In genomic region chr2:157725856-157726255, GRCh38 we compare ENCODE assay signal across 28 cellular contexts.
A peak's percentile ranks its signal among the peaks of the same experiment; 100 is the strongest.
DNase-seq lines count a peak whose midpoint lies in the region; ATAC-seq and TF ChIP-seq lines count a peak whose summit lies in the region.
"Had no signal": no experiment of that assay in that cellular context is flagged by ENCODE, and none has a peak within 500 bp of the region (broad histone marks: within the 10 kb centered on the region; RNA-seq: fewer than 3 reads in every experiment).

No MANE protein-coding gene starts in this region.

- TF ChIP-seq CTCF in DND-41 (IDR thresholded peaks at IDR 0.05; ENCODE audit: borderline replicate concordance, extremely low read depth, low read length, poor library complexity, severe bottlenecking) (no peak), osteocyte (IDR thresholded peaks at IDR 0.05) (no peak)

- no peak overlapping the region for H2AFZ ChIP-seq in DND-41 (ENCODE audit: low read depth, low read length)
- H2AFZ ChIP-seq: parathyroid adenoma had no signal

- peaks cover 42% of the 10 kb centered on the region for H3K9me3 Mint-ChIP-seq in osteocyte (ENCODE audit: unreplicated experiment)

- no peak overlapping the region for H3K4me3 ChIP-seq in DND-41 (ENCODE audit: low read depth in 1 of 2, low read length in 2 of 2)
- H3K4me3 ChIP-seq: dorsolateral prefrontal cortex, SK-N-MC, smooth muscle cell, thoracic aorta had no signal

- H3K4me2 ChIP-seq in DND-41 (ENCODE audit: insufficient read depth, low read length) = no peak overlapping the region
- H3K4me2 ChIP-seq: smooth muscle cell had no signal

- no peak overlapping the region for H3K27ac ChIP-seq in DND-41 (ENCODE audit: low read length)
- H3K27ac ChIP-seq: dorsolateral prefrontal cortex, parathyroid adenoma, SK-N-MC, thoracic aorta had no signal

- H3K4me1 ChIP-seq in DND-41 (ENCODE audit: insufficient read depth, low read length) = no peaks in the 10 kb centered on the region
- H3K4me1 ChIP-seq: BE2C, parathyroid adenoma had no signal

- ATAC-seq in DND-41 (ENCODE audit: insufficient read depth, low read depth) (peak; percentile 61; the same call in 2 of the 3 replicates), GM19397 (IDR thresholded peaks at IDR 0.05; ENCODE audit: unreplicated experiment) (no peak)
- ATAC-seq: activated T-cell treated with anti-CD3 and anti-CD28 coated beads, Interleukin-2, amount 50 U/mL, for 4 hours; CD8-positive, alpha-beta T cell; stimulated activated naive CD8-positive, alpha-beta T cell treated with anti-CD3 and anti-CD28 coated beads, Interleukin-15, amount 100 ng/mL, for 72 hours; WTC11 had no signal

- H3K36me3 Mint-ChIP-seq in osteocyte (ENCODE audit: unreplicated experiment) = peaks cover 61% of the 10 kb centered on the region

- peaks cover 18% of the 10 kb centered on the region for H3K9me3 ChIP-seq in DND-41 (ENCODE audit: insufficient read depth, low read length, severe bottlenecking)
- H3K9me3 ChIP-seq: BE2C had no signal

- no peaks in the 10 kb centered on the region for H3K36me3 ChIP-seq in DND-41 (ENCODE audit: insufficient read depth, low read length)
- H3K36me3 ChIP-seq: BE2C, thoracic aorta had no signal

- H3K4me1 Mint-ChIP-seq in osteocyte (ENCODE audit: unreplicated experiment) = peaks cover 19% of the 10 kb centered on the region
- H3K4me1 Mint-ChIP-seq: activated CD4-positive, alpha-beta T cell treated with anti-CD3 and anti-CD28 coated beads, Interleukin-2, amount 10 ng/mL, durations not matched to agents 7 days and 5 days; stimulated activated naive CD8-positive, alpha-beta T cell treated with anti-CD3 and anti-CD28 coated beads, Interleukin-15, amount 100 ng/mL, for 72 hours; WTC11 had no signal

- in situ Hi-C loops in SK-MEL-5 (cut with HindIII; ENCODE audit: low pct_unique_long_range_greater_than_20kb, low sequenced_read_pairs) = no loop called here

- no peak overlapping the region for H3K4me3 Mint-ChIP-seq in osteocyte (ENCODE audit: unreplicated experiment)
- H3K4me3 Mint-ChIP-seq: activated CD4-positive, alpha-beta T cell treated with anti-CD3 and anti-CD28 coated beads, Interleukin-2, amount 10 ng/mL, durations not matched to agents 7 days and 5 days; activated naive CD8-positive, alpha-beta T cell treated with anti-CD3 and anti-CD28 coated beads, Interleukin-2, amount 10 ng/mL, durations not matched to agents 7 days and 5 days; activated T-cell treated with anti-CD3 and anti-CD28 coated beads, Interleukin-2, amount 50 U/mL, for 4 hours; CD8-positive, alpha-beta T cell; stimulated activated naive CD8-positive, alpha-beta T cell treated with anti-CD3 and anti-CD28 coated beads, Interleukin-15, amount 100 ng/mL, for 72 hours; WTC11 had no signal

- DNase-seq in DND-41 (no peak), SK-MEL-5 (ENCODE audit: low read depth, low spot score) (peak; percentile 69), epidermal melanocyte (ENCODE audit: insufficient read length, low spot score) (peak; percentile 44), osteocyte (ENCODE audit: extremely low spot score, unreplicated experiment) (no peak), OCI-M2 (lab: John Stamatoyannopoulos, UW; ENCODE audit: unreplicated experiment) (no peak), NCI-H2196 (lab: John Stamatoyannopoulos, UW; ENCODE audit: unreplicated experiment) (no peak)
- DNase-seq: activated CD4-positive, alpha-beta T cell treated with anti-CD3 and anti-CD28 coated beads, Interleukin-2, amount 10 ng/mL, durations not matched to agents 7 days and 5 days; activated gamma-delta T cell; activated naive CD8-positive, alpha-beta T cell treated with anti-CD3 and anti-CD28 coated beads, Interleukin-2, amount 10 ng/mL, durations not matched to agents 7 days and 5 days; activated T-cell treated with anti-CD3 and anti-CD28 coated beads, Interleukin-2, amount 50 U/mL, for 4 hours; BE2C; CD8-positive, alpha-beta T cell; DMS 273 treated with DMSO at 0.1 percent for 48 hours; dorsolateral prefrontal cortex; H7; hypothalamus; Kasumi-1; NCI-H2107; NCI-H510A; retina; stimulated activated CD4-positive, alpha-beta T cell treated with anti-CD3 and anti-CD28 coated beads, Interleukin-1b, Interleukin-23, amount 100 ng/mL, for 48 hours; stimulated activated naive CD8-positive, alpha-beta T cell treated with anti-CD3 and anti-CD28 coated beads, Interleukin-15, amount 100 ng/mL, for 72 hours had no signal

- no peaks in the 10 kb centered on the region for H4K20me1 ChIP-seq in DND-41 (ENCODE audit: insufficient read depth, low read length)

- no peaks in the 10 kb centered on the region for H3K27me3 Mint-ChIP-seq in osteocyte (ENCODE audit: unreplicated experiment)
- H3K27me3 Mint-ChIP-seq: activated CD4-positive, alpha-beta T cell treated with anti-CD3 and anti-CD28 coated beads, Interleukin-2, amount 10 ng/mL, durations not matched to agents 7 days and 5 days; activated naive CD8-positive, alpha-beta T cell treated with anti-CD3 and anti-CD28 coated beads, Interleukin-2, amount 10 ng/mL, durations not matched to agents 7 days and 5 days; stimulated activated naive CD8-positive, alpha-beta T cell treated with anti-CD3 and anti-CD28 coated beads, Interleukin-15, amount 100 ng/mL, for 72 hours had no signal

- H3K27me3 ChIP-seq in DND-41 (ENCODE audit: insufficient read depth, low read length, poor library complexity) = no peaks in the 10 kb centered on the region
- H3K27me3 ChIP-seq: BE2C, dorsolateral prefrontal cortex had no signal

- no peak overlapping the region for H3K9ac ChIP-seq in DND-41 (ENCODE audit: low read depth, low read length)
- H3K9ac ChIP-seq: parathyroid adenoma had no signal

- H3K27ac Mint-ChIP-seq in osteocyte (ENCODE audit: unreplicated experiment) = peak overlapping the region; percentile 58
- H3K27ac Mint-ChIP-seq: activated CD4-positive, alpha-beta T cell treated with anti-CD3 and anti-CD28 coated beads, Interleukin-2, amount 10 ng/mL, durations not matched to agents 7 days and 5 days; activated naive CD8-positive, alpha-beta T cell treated with anti-CD3 and anti-CD28 coated beads, Interleukin-2, amount 10 ng/mL, durations not matched to agents 7 days and 5 days; CD8-positive, alpha-beta T cell; stimulated activated naive CD8-positive, alpha-beta T cell treated with anti-CD3 and anti-CD28 coated beads, Interleukin-15, amount 100 ng/mL, for 72 hours; WTC11 had no signal

- no peaks in the 10 kb centered on the region for H3K79me2 ChIP-seq in DND-41 (ENCODE audit: insufficient read depth, low read length)
- H3K79me2 ChIP-seq: parathyroid adenoma had no signal

Comparison
In these comparisons a context has a peak if more than half of its experiments do, and no peak if none do; other contexts are left out.
1. DNase-seq: peak in SK-MEL-5 (single experiment) and epidermal melanocyte (single experiment); none in DND-41 (single experiment), osteocyte (single experiment), OCI-M2 (single experiment) and NCI-H2196 (single experiment).